In genomic region chr1:2240251-2241156, GRCh38 we compare ENCODE assay signal across 9 cellular contexts. TPM values are rescaled to one million over a fixed set of nuclear protein-coding genes. Genes with fewer than 3 reads are reported as not detected.
DNase-seq lines count a peak whose midpoint lies in the region; ATAC-seq and TF ChIP-seq lines count a peak whose summit lies in the region.
"Had no signal": no experiment of that assay in that cellular context is flagged by ENCODE, and none has a peak within 500 bp of the region (broad histone marks: within the 10 kb centered on the region; RNA-seq: fewer than 3 reads in every experiment).

No MANE protein-coding gene starts in this region.

- H3K9me3 ChIP-seq in HEK293 (ENCODE audit: control insufficient read depth, insufficient read depth, low read depth, low read length) (no peaks in the 10 kb centered on the region), adipocyte (ENCODE audit: control insufficient read depth, low read length) (no peaks in the 10 kb centered on the region), right atrium auricular region (no peaks in the 10 kb centered on the region)

- peak overlapping the region; percentile 17; the same call in 1 of the 2 replicates for H3K27ac ChIP-seq in HEK293 (ENCODE audit: extremely low read depth, low read depth, low read length)
- H3K27ac ChIP-seq in right atrium auricular region: peak overlapping the region; percentile 26 to 68

- CTCF ChIA-PET in HEK293 (lab: Yijun Ruan, JAX): interaction anchor here (0.5 to 1.3 kb wide), 2 partner anchors 25 to 46 kb away, joined by 5 read pairs; partner anchors contain the start of gene FAAP20

- intact Hi-C loops in sciatic nerve (cut with DNase I): no loop called here

- H3K27me3 ChIP-seq in adipocyte (replicated peaks; ENCODE audit: control insufficient read depth, insufficient read depth, low read length) (no peaks in the 10 kb centered on the region), right atrium auricular region (no peaks in the 10 kb centered on the region)

- H3K4me1 ChIP-seq in HEK293 (ENCODE audit: control insufficient read depth, insufficient read depth, low read length): peaks cover 23% of the 10 kb centered on the region
- peaks cover 73% of the 10 kb centered on the region for H3K4me1 ChIP-seq in adipocyte (ENCODE audit: control insufficient read depth, insufficient read depth, low read length)
- H3K4me1 ChIP-seq in right atrium auricular region: peaks cover 3 to 91% of the 10 kb centered on the region in 2 donors

- peak overlapping the region; percentile 56 for H3K9ac ChIP-seq in adipocyte (ENCODE audit: low read length)

- H3K36me3 ChIP-seq in HEK293 (ENCODE audit: control insufficient read depth in 2 of 2, insufficient read depth in 1 of 2, low read length in 2 of 2) (peaks cover 0 to 51% of the 10 kb centered on the region in 2 experiments; a peak in 2 of 3 replicates), adipocyte (ENCODE audit: control insufficient read depth, insufficient read depth, low read length, severe bottlenecking) (peaks cover 4% of the 10 kb centered on the region), right atrium auricular region (no peaks in the 10 kb centered on the region)

- peak; percentile 35 for ATAC-seq in sciatic nerve
- ATAC-seq in GM21528 (IDR thresholded peaks at IDR 0.05; ENCODE audit: low FRiP score, unreplicated experiment): no peak
- ATAC-seq in HG03039 (IDR thresholded peaks at IDR 0.05; ENCODE audit: unreplicated experiment): no peak
- no peak for ATAC-seq in GM18498 (IDR thresholded peaks at IDR 0.05; ENCODE audit: unreplicated experiment)

- H3K4me3 ChIP-seq in HEK293 (ENCODE audit: low read depth, low read length): no peak overlapping the region
- no peak overlapping the region for H3K4me3 ChIP-seq in adipocyte (ENCODE audit: low read length)
- H3K4me3 ChIP-seq in right atrium auricular region: peak overlapping the region in 1 of 2 donors; percentile 20

- DNase-seq in adipocyte (ENCODE audit: low read depth) (peak; percentile 61), right atrium auricular region (ENCODE audit: low spot score) (peak; percentile 88), sciatic nerve (ENCODE audit: low spot score) (peak; percentile 84), activated gamma-delta T cell treated with Interleukin-2 at 50 U/mL for 16 hours (no peak)
- DNase-seq: NK-92 treated with Interleukin-12 subunit alpha and Interleukin-12 subunit beta, amount 100 ng/mL, for 24 hours had no signal

- no peak; the same call in 1 of the 2 replicates for TF ChIP-seq CTCF in HEK293 (tag by site-specific recombination; IDR thresholded peaks at IDR 0.05)
- no peak for TF ChIP-seq CTCF in right atrium auricular region (IDR thresholded peaks at IDR 0.05)

- POLR2A ChIA-PET in HEK293 (lab: Yijun Ruan, JAX): interaction anchor here (1.2 to 2.2 kb wide), 2 partner anchors 11 to 13 kb away, joined by 5 to 6 read pairs; no protein-coding TSS in a partner anchor

TF ChIP-seq in HEK293, 187 proteins besides CTCF, POLR2A, EP300 and RAD21 (continues in another document):
- TF ChIP-seq ZNF558 (tag by site-specific recombination; IDR thresholded peaks at IDR 0.05) (no peak), ZFP37 (tag by site-specific recombination; IDR thresholded peaks at IDR 0.05) (no peak), ZNF37A (tag by site-specific recombination; IDR thresholded peaks at IDR 0.05) (no peak), ZNF423 (tag by site-specific recombination; IDR thresholded peaks at IDR 0.05) (peak; percentile 90), ZNF571 (tag by site-specific recombination; IDR thresholded peaks at IDR 0.05) (no peak), KLF16 (tag by site-specific recombination; IDR thresholded peaks at IDR 0.05) (0 out of 2 replicates have a peak, but pooled peaks have one; percentile 56), AEBP2 (tag by site-specific recombination; IDR thresholded peaks at IDR 0.05; ENCODE audit: borderline replicate concordance) (no peak), TSHZ1 (tag by site-specific recombination; IDR thresholded peaks at IDR 0.05; ENCODE audit: borderline replicate concordance) (no peak), ZNF155 (tag by site-specific recombination; IDR thresholded peaks at IDR 0.05) (no peak), ZBTB11 (tag by site-specific recombination; conservative IDR thresholded peaks at IDR 0.05; ENCODE audit: low read depth) (no peak), ZNF302 (tag by site-specific recombination; IDR thresholded peaks at IDR 0.05; ENCODE audit: low read depth) (no peak), ZNF658 (tag by site-specific recombination; IDR thresholded peaks at IDR 0.05) (no peak), ZNF692 (tag by site-specific recombination; IDR thresholded peaks at IDR 0.05) (0 out of 2 replicates have a peak, but pooled peaks have one; percentile 35), ZNF600 (tag by site-specific recombination; IDR thresholded peaks at IDR 0.05) (peak; percentile 97)

RNA-seq across cellular contexts. Expression of gene SKI, which starts 12.4 kb away (rescaled TPM):
- 10 to 100 TPM; 36.7 to 57.2 TPM for total RNA-seq in right atrium auricular region
- total RNA-seq in sciatic nerve: 108 TPM

RNA-seq across cellular contexts. Expression of gene FAAP20, which starts 45.9 kb away (rescaled TPM):
- 10 to 100 TPM; 18.5 to 24.3 TPM for total RNA-seq in right atrium auricular region
- 43.0 TPM for total RNA-seq in sciatic nerve
